Comparison of ENCODE assay signal across 20 cellular contexts in the genomic region with DNA sequence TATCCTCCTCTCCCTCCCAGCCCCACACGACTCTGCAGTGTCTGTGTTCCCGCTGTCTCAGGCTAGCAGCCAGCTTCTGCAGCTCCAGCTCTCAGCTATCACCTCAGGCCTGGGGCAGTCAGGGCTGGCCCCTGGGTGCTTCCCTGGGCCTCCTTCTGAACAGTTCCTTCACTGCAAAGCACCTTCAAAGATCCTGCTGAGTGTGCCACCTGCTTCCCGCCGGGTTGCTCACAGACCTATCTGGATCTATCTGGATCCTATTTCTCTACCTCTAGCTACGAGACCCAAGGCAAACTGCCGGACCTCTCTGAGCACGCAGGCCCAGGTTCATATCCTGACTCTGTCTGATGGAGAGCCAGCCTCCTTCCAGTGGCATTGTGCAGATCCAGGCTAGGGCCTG. TPM values are rescaled to one million over a fixed set of nuclear protein-coding genes. Genes with fewer than 3 reads are reported as not detected.
"Had no signal": no experiment of that assay in that cellular context is flagged by ENCODE, and none has a peak within 500 bp of the region (broad histone marks: within the 10 kb centered on the region; RNA-seq: fewer than 3 reads in every experiment).

No MANE protein-coding gene starts in this region.

- H3K9me3 ChIP-seq: left ventricle myocardium inferior, mucosa of descending colon, sigmoid colon, thoracic aorta had no signal

- H3K36me3 ChIP-seq: cardiac muscle cell, left ventricle myocardium inferior, sigmoid colon, thoracic aorta had no signal

- H3K4me3 Mint-ChIP-seq: activated CD4-positive, alpha-beta memory T cell treated with anti-CD3 and anti-CD28 coated beads for 36 hours; activated CD4-positive, alpha-beta T cell treated with anti-CD3 and anti-CD28 coated beads for 36 hours; activated naive CD8-positive, alpha-beta T cell treated with anti-CD3 and anti-CD28 coated beads for 36 hours; activated T-helper 17 cell treated with anti-CD3 and anti-CD28 coated beads, Interleukin-2, amount 50 U/mL, for 72 hours; stimulated activated naive B cell treated with anti-CD40 and anti-IgM and Interleukin-4, amounts not matched to agents 10 μg/mL and 1 μg/mL and 100 μg/mL, for 72 hours had no signal

- DNase-seq: activated CD4-positive, alpha-beta memory T cell treated with anti-CD3 and anti-CD28 coated beads for 36 hours; activated CD4-positive, alpha-beta T cell treated with anti-CD3 and anti-CD28 coated beads for 36 hours; activated naive CD4-positive, alpha-beta T cell; activated naive CD8-positive, alpha-beta T cell treated with anti-CD3 and anti-CD28 coated beads for 36 hours; activated T-cell treated with anti-CD3 and anti-CD28 coated beads, Interleukin-2, amount 50 U/mL, for 1 hour; amniotic stem cell; dorsolateral prefrontal cortex; foreskin fibroblast; left ventricle myocardium inferior; mucosa of descending colon; naive B cell; sigmoid colon; stimulated activated naive B cell treated with anti-CD40 and anti-IgM and Interleukin-4, amounts not matched to agents 10 μg/mL and 1 μg/mL and 100 μg/mL, for 72 hours; T-helper 2 cell had no signal

- H3K9me3 Mint-ChIP-seq: activated CD4-positive, alpha-beta memory T cell treated with anti-CD3 and anti-CD28 coated beads for 36 hours; activated naive CD8-positive, alpha-beta T cell treated with anti-CD3 and anti-CD28 coated beads for 36 hours; activated T-helper 17 cell treated with anti-CD3 and anti-CD28 coated beads, Interleukin-2, amount 50 U/mL, for 72 hours; naive B cell; stimulated activated naive B cell treated with anti-CD40 and anti-IgM and Interleukin-4, amounts not matched to agents 10 μg/mL and 1 μg/mL and 100 μg/mL, for 72 hours had no signal

- H3K4me3 ChIP-seq: cardiac muscle cell, dorsolateral prefrontal cortex, left ventricle myocardium inferior, mucosa of descending colon, sigmoid colon, thoracic aorta had no signal

- H3K27ac Mint-ChIP-seq: activated CD4-positive, alpha-beta memory T cell treated with anti-CD3 and anti-CD28 coated beads for 36 hours; activated CD4-positive, alpha-beta T cell treated with anti-CD3 and anti-CD28 coated beads for 36 hours; activated naive CD8-positive, alpha-beta T cell treated with anti-CD3 and anti-CD28 coated beads for 36 hours; activated T-helper 17 cell treated with anti-CD3 and anti-CD28 coated beads, Interleukin-2, amount 50 U/mL, for 72 hours; stimulated activated naive B cell treated with anti-CD40 and anti-IgM and Interleukin-4, amounts not matched to agents 10 μg/mL and 1 μg/mL and 100 μg/mL, for 72 hours had no signal

- H3K27me3 Mint-ChIP-seq: activated naive CD8-positive, alpha-beta T cell treated with anti-CD3 and anti-CD28 coated beads for 36 hours had no signal

- H3K27me3 ChIP-seq: cardiac muscle cell, sigmoid colon had no signal

- H3K4me1 ChIP-seq: left ventricle myocardium inferior, parathyroid adenoma, sigmoid colon had no signal

- H3K36me3 Mint-ChIP-seq: activated CD4-positive, alpha-beta memory T cell treated with anti-CD3 and anti-CD28 coated beads for 36 hours; activated naive CD8-positive, alpha-beta T cell treated with anti-CD3 and anti-CD28 coated beads for 36 hours; naive B cell; stimulated activated naive B cell treated with anti-CD40 and anti-IgM and Interleukin-4, amounts not matched to agents 10 μg/mL and 1 μg/mL and 100 μg/mL, for 72 hours had no signal

- ATAC-seq: activated CD4-positive, alpha-beta T cell treated with anti-CD3 and anti-CD28 coated beads for 36 hours; activated T-helper 17 cell treated with anti-CD3 and anti-CD28 coated beads, Interleukin-2, amount 50 U/mL, for 72 hours; mucosa of descending colon; stimulated activated naive B cell treated with anti-CD40 and anti-IgM and Interleukin-4, amounts not matched to agents 10 μg/mL and 1 μg/mL and 100 μg/mL, for 72 hours had no signal

- H3K27ac ChIP-seq: cardiac muscle cell, dorsolateral prefrontal cortex, epithelial cell of prostate, left ventricle myocardium inferior, parathyroid adenoma, sigmoid colon, thoracic aorta had no signal

- H3K4me1 Mint-ChIP-seq: activated CD4-positive, alpha-beta T cell treated with anti-CD3 and anti-CD28 coated beads for 36 hours; activated naive CD8-positive, alpha-beta T cell treated with anti-CD3 and anti-CD28 coated beads for 36 hours; activated T-helper 17 cell treated with anti-CD3 and anti-CD28 coated beads, Interleukin-2, amount 50 U/mL, for 72 hours; naive B cell; stimulated activated naive B cell treated with anti-CD40 and anti-IgM and Interleukin-4, amounts not matched to agents 10 μg/mL and 1 μg/mL and 100 μg/mL, for 72 hours had no signal

RNA-seq across cellular contexts. Expression of a gene that starts 9.4 kb away (rescaled TPM):
- total RNA-seq: activated CD4-positive, alpha-beta memory T cell treated with anti-CD3 and anti-CD28 coated beads for 36 hours; activated CD4-positive, alpha-beta T cell treated with anti-CD3 and anti-CD28 coated beads for 36 hours; activated naive CD8-positive, alpha-beta T cell treated with anti-CD3 and anti-CD28 coated beads for 36 hours; activated T-helper 17 cell treated with anti-CD3 and anti-CD28 coated beads, Interleukin-2, amount 50 U/mL, for 72 hours; cardiac muscle cell; kidney epithelial cell; left ventricle myocardium inferior; sigmoid colon; thoracic aorta had no signal
- polyA plus RNA-seq: cardiac muscle cell, sigmoid colon had no signal
